In the genomic region with DNA sequence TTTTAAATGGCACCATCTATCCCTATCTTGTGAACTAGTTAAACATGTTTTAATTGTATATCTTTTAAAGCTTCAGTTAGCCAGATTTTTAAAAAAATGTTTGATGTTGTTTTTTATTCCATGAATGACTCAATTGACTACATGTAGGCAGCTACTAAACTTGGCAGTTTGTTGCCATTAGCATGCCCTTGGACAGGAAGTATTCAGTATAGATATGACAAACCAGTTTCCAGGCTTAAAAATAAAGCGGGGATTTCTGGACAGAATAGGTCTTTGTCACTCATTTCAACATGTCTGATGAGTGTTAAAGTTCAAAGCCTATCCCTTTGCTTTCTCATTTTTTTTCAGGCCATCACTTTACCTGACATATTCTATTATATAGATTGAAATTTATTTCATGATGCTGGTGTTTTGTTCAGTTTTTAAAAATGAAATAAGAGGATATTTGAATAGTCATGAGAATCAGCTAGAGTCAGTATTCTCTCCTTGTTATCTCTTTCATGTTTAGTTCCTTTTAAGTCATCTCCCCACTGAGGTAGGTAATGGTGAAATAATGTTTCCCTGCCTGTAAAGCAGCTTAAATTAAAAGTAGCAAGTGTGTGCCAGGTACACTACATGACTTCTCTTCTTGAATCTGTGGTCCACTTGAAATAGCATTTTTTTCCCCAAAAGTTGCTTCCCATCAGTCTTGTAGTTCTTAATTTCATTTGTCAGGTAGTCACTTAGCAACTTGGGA, we compare ENCODE assay signal across 8 cellular contexts. TPM values are rescaled to one million over a fixed set of nuclear protein-coding genes. Genes with fewer than 3 reads are reported as not detected.
DNase-seq lines count a peak whose midpoint lies in the region; ATAC-seq and TF ChIP-seq lines count a peak whose summit lies in the region.

No MANE protein-coding gene starts in this region.

- H3K27me3 Mint-ChIP-seq in chondrocyte (ENCODE audit: low read depth), result no peaks in the 10 kb centered on the region

- no peak for TF ChIP-seq EP300 in transverse colon (IDR thresholded peaks at IDR 0.05; ENCODE audit: low read depth)

- peaks cover 69% of the 10 kb centered on the region for H3K4me1 Mint-ChIP-seq in chondrocyte (ENCODE audit: low read depth)

- peaks cover 2% of the 10 kb centered on the region for H3K9me3 Mint-ChIP-seq in chondrocyte (ENCODE audit: low read depth)

- H3K27me3 ChIP-seq in transverse colon, result no peaks in the 10 kb centered on the region
- no peaks in the 10 kb centered on the region for H3K27me3 ChIP-seq in WERI-Rb-1 (ENCODE audit: insufficient read depth, low read depth, severe bottlenecking)

- 46 to 58% methylated on average over 1 of the region's 1 CpG for WGBS in transverse colon (ENCODE audit: low coverage in 1 of 2), 2 donors

- ATAC-seq in GM21423 (IDR thresholded peaks at IDR 0.05; ENCODE audit: unreplicated experiment) (peak; percentile 75), HG03575 (IDR thresholded peaks at IDR 0.05; ENCODE audit: extremely low read depth, insufficient number of reproducible peaks, low FRiP score, unreplicated experiment) (peak; percentile 73)

- intact Hi-C loops in transverse colon (cut with DNase I; ENCODE audit: low total_unique reads), result no loop called here

- TF ChIP-seq POLR2A in transverse colon (IDR thresholded peaks at IDR 0.05), result no peak

- in situ Hi-C loops in transverse colon (cut with MboI; ENCODE audit: low pct_ligation_motif_present in 1 of 4, low pct_unique_long_range_greater_than_20kb in 1 of 4, low sequenced_read_pairs in 3 of 4) (no loop called here), G401 (cut with HindIII; ENCODE audit: low sequenced_read_pairs) (no loop called here)

- H3K36me3 ChIP-seq in transverse colon (no peaks in the 10 kb centered on the region), WERI-Rb-1 (no peaks in the 10 kb centered on the region)

- TF ChIP-seq CTCF in chondrocyte (IDR thresholded peaks at IDR 0.05), result no peak
- no peak for TF ChIP-seq CTCF in transverse colon (IDR thresholded peaks at IDR 0.05)
- no peak for TF ChIP-seq CTCF in WERI-Rb-1 (IDR thresholded peaks at IDR 0.05; ENCODE audit: low read depth, low read length)

- peak overlapping the region; percentile 83 for H3K27ac Mint-ChIP-seq in chondrocyte (ENCODE audit: unreplicated experiment)

- no peak overlapping the region for H3K4me3 Mint-ChIP-seq in chondrocyte (ENCODE audit: unreplicated experiment)

- H3K27ac ChIP-seq in transverse colon (no peak overlapping the region), WERI-Rb-1 (no peak overlapping the region)

- peak; percentile 50 for DNase-seq in EH (ENCODE audit: low read depth)
- DNase-seq in chondrocyte (ENCODE audit: low spot score), result no peak
- no peak for DNase-seq in transverse colon
- no peak for DNase-seq in G401 (ENCODE audit: low spot score)
- no peak for DNase-seq in WERI-Rb-1
- no peak for DNase-seq in NCI-H1436 (lab: John Stamatoyannopoulos, UW)

- no peaks in the 10 kb centered on the region for H3K9me3 ChIP-seq in transverse colon
- H3K9me3 ChIP-seq in WERI-Rb-1 (ENCODE audit: severe bottlenecking), result no peaks in the 10 kb centered on the region

- H3K4me3 ChIP-seq in transverse colon, result no peak overlapping the region
- H3K4me3 ChIP-seq in WERI-Rb-1 (ENCODE audit: low read depth, low read length), result no peak overlapping the region

- peaks cover 0 to 33% (median 9%) of the 10 kb centered on the region in 4 donors for H3K4me1 ChIP-seq in transverse colon

- H3K36me3 Mint-ChIP-seq in chondrocyte (ENCODE audit: low read depth), result peaks cover 2% of the 10 kb centered on the region

RNA-seq across cellular contexts. Expression of a gene that starts 11.9 kb away (rescaled TPM):
- total RNA-seq in chondrocyte (15.0 to 22.3 TPM (median 19.5 TPM) in 3 replicates), transverse colon (10 to 100 TPM in 3 of 4 donors, 1 to 10 TPM in 1; 9.8 to 28.1 (median 22.5) TPM)
- total RNA-seq in G401 (2014; rRNA removed; shearing (Covaris generic)), result 22.6 and 39.4 TPM in 2 replicates
